In genomic region chr13:24161010-24161775, GRCh38 we compare ENCODE assay signal across 8 cellular contexts.
DNase-seq lines count a peak whose midpoint lies in the region; ATAC-seq and TF ChIP-seq lines count a peak whose summit lies in the region.

No MANE protein-coding gene starts in this region.

- peak overlapping the region; percentile 98 for H3K4me2 ChIP-seq in BLaER1

- H3K27me3 Mint-ChIP-seq in T-helper 2 cell treated with Interferon-gamma antibody and Interleukin-4, amounts not matched to agents 5 μg/mL and 100 μg/mL, for 36 hours (ENCODE audit: low read depth): peaks cover 15% of the 10 kb centered on the region

- ATAC-seq in GM19397 (IDR thresholded peaks at IDR 0.05; ENCODE audit: unreplicated experiment) (peak; percentile 39), HG03571 (IDR thresholded peaks at IDR 0.05; ENCODE audit: unreplicated experiment) (peak; percentile 40)

- H3K4me1 Mint-ChIP-seq in T-helper 2 cell treated with Interferon-gamma antibody and Interleukin-4, amounts not matched to agents 5 μg/mL and 100 μg/mL, for 36 hours (ENCODE audit: low read depth): peaks cover 20% of the 10 kb centered on the region

- H3K27me3 ChIP-seq in BLaER1: peaks cover 16% of the 10 kb centered on the region
- no peaks in the 10 kb centered on the region for H3K27me3 ChIP-seq in brain microvascular endothelial cell (replicated peaks)

- H4K20me1 ChIP-seq in BLaER1: peaks cover 47% of the 10 kb centered on the region

- H3K4me3 ChIP-seq in BLaER1: peak overlapping the region; percentile 87
- H3K4me3 ChIP-seq in brain microvascular endothelial cell (ENCODE audit: low read depth, low read length): peak overlapping the region; percentile 72

- H3K36me3 Mint-ChIP-seq in T-helper 2 cell treated with Interferon-gamma antibody and Interleukin-4, amounts not matched to agents 5 μg/mL and 100 μg/mL, for 36 hours (ENCODE audit: low read depth): peaks cover 6% of the 10 kb centered on the region

- peak; percentile 33 for DNase-seq in T-helper 2 cell treated with Interferon-gamma antibody and Interleukin-4, amounts not matched to agents 5 μg/mL and 100 μg/mL, for 36 hours (ENCODE audit: low spot score)
- DNase-seq in brain microvascular endothelial cell: no peak
- peak; percentile 28 for DNase-seq in kidney tubule cell (ENCODE audit: low spot score)
- DNase-seq in stimulated activated CD4-positive, alpha-beta T cell treated with anti-CD3 and anti-CD28 coated beads, Interleukin-2, amount 100 ng/mL, for 48 hours: peak; percentile 33 to 34
- DNase-seq in NCI-H2107 (lab: John Stamatoyannopoulos, UW): no peak

- H3K27ac Mint-ChIP-seq in T-helper 2 cell treated with Interferon-gamma antibody and Interleukin-4, amounts not matched to agents 5 μg/mL and 100 μg/mL, for 36 hours: peak overlapping the region; percentile 76

- peaks cover 37% of the 10 kb centered on the region for H3K4me1 ChIP-seq in BLaER1

- no peaks in the 10 kb centered on the region for H3K9me3 Mint-ChIP-seq in T-helper 2 cell treated with Interferon-gamma antibody and Interleukin-4, amounts not matched to agents 5 μg/mL and 100 μg/mL, for 36 hours

- H3K36me3 ChIP-seq in BLaER1: peaks cover 2% of the 10 kb centered on the region; the same call in 1 of the 2 replicates
- H3K36me3 ChIP-seq in brain microvascular endothelial cell (replicated peaks): no peaks in the 10 kb centered on the region

- no peak for TF ChIP-seq CTCF in brain microvascular endothelial cell (IDR thresholded peaks at IDR 0.05; ENCODE audit: low read depth, low read length, missing control alignments)

- H3K9ac ChIP-seq in BLaER1: peak overlapping the region; percentile 84

- H3K27ac ChIP-seq in BLaER1: peak overlapping the region; percentile 72
- H3K27ac ChIP-seq in brain microvascular endothelial cell: no peak overlapping the region

- no peaks in the 10 kb centered on the region for H3K9me3 ChIP-seq in BLaER1

- peak overlapping the region; percentile 92 for H3K4me3 Mint-ChIP-seq in T-helper 2 cell treated with Interferon-gamma antibody and Interleukin-4, amounts not matched to agents 5 μg/mL and 100 μg/mL, for 36 hours

- in situ Hi-C loops in brain microvascular endothelial cell (cut with HindIII; ENCODE audit: low pct_ligation_motif_present, low sequenced_read_pairs): no loop called here

Comparison
In these comparisons a context has a peak if more than half of its experiments do, and no peak if none do; other contexts are left out.
1. DNase-seq: peak in T-helper 2 cell treated with Interferon-gamma antibody and Interleukin-4, amounts not matched to agents 5 μg/mL and 100 μg/mL, for 36 hours (single experiment), kidney tubule cell (single experiment) and stimulated activated CD4-positive, alpha-beta T cell treated with anti-CD3 and anti-CD28 coated beads, Interleukin-2, amount 100 ng/mL, for 48 hours (2 of 2); none in brain microvascular endothelial cell (single experiment) and NCI-H2107 (single experiment).